Comparison of ENCODE assay signal across 15 cellular contexts in genomic region chr5:177490311-177490991, GRCh38. TPM values are rescaled to one million over a fixed set of nuclear protein-coding genes. Genes with fewer than 3 reads are reported as not detected.
DNase-seq lines count a peak whose midpoint lies in the region; ATAC-seq and TF ChIP-seq lines count a peak whose summit lies in the region.
"Had no signal": no experiment of that assay in that cellular context is flagged by ENCODE, and none has a peak within 500 bp of the region (broad histone marks: within the 10 kb centered on the region; RNA-seq: fewer than 3 reads in every experiment).

No MANE protein-coding gene starts in this region.

- DNase-seq in ascending aorta (ENCODE audit: low spot score in 2 of 2) (no peak), mesendoderm (no peak), iPS-NIHi11 (ENCODE audit: low spot score) (no peak), lower lobe of right lung (no peak)
- DNase-seq: colonic mucosa; DMS79; erythroblast; KBM-7; NCI-H1092 treated with DMSO at 0.1 percent for 48 hours; nucleus accumbens; stimulated activated CD4-positive, alpha-beta T cell treated with anti-CD3 and anti-CD28 coated beads, Interleukin-4, amount 100 ng/mL, for 1 hour; trophoblast cell had no signal

- H3K4me3 ChIP-seq in HUES48 (ENCODE audit: low read depth, low read length) (no peak overlapping the region), ascending aorta (peak overlapping the region in 1 of 2 donors; percentile 92), mesendoderm (ENCODE audit: low read length) (no peak overlapping the region), lower lobe of right lung (no peak overlapping the region)
- H3K4me3 ChIP-seq: colonic mucosa had no signal

- H2BK120ac ChIP-seq in mesendoderm (ENCODE audit: low read depth, low read length) = no peak overlapping the region

- H3K23ac ChIP-seq in mesendoderm (ENCODE audit: low read length) = no peak overlapping the region

- H3K4me2 ChIP-seq in mesendoderm (ENCODE audit: low read length) = no peak overlapping the region

- intact Hi-C loops in ascending aorta (cut with DNase I) (no loop called here), lower lobe of right lung (cut with DNase I) (no loop called here)

- no peak overlapping the region for H3K18ac ChIP-seq in mesendoderm (ENCODE audit: low read length)

- H3K27me3 ChIP-seq in HUES48 (ENCODE audit: control insufficient read depth, insufficient read depth, low read length) (no peaks in the 10 kb centered on the region), ascending aorta (no peaks in the 10 kb centered on the region), mesendoderm (ENCODE audit: insufficient read depth, low read length, poor library complexity) (no peaks in the 10 kb centered on the region), lower lobe of right lung (ENCODE audit: low read depth) (no peaks in the 10 kb centered on the region)
- H3K27me3 ChIP-seq: colonic mucosa had no signal

- H3K36me3 ChIP-seq in HUES48 (ENCODE audit: control insufficient read depth, insufficient read depth, low read length) (peaks cover 72% of the 10 kb centered on the region), ascending aorta (peaks cover 66 to 81% of the 10 kb centered on the region in 2 donors), mesendoderm (ENCODE audit: control insufficient read depth, insufficient read depth, low read length) (peaks cover 20% of the 10 kb centered on the region), lower lobe of right lung (peaks cover 64% of the 10 kb centered on the region)
- H3K36me3 ChIP-seq: colonic mucosa had no signal

- peak in 1 of 3 experiments; percentile 6 for TF ChIP-seq CTCF in ascending aorta (IDR thresholded peaks at IDR 0.05)
- TF ChIP-seq CTCF in lower lobe of right lung (IDR thresholded peaks at IDR 0.05) = no peak

- H3K79me1 ChIP-seq in mesendoderm (ENCODE audit: low read length) = peaks cover 7% of the 10 kb centered on the region

- H4K8ac ChIP-seq in mesendoderm (ENCODE audit: low read depth, low read length) = no peak overlapping the region

- no peak overlapping the region for H2BK5ac ChIP-seq in mesendoderm (ENCODE audit: low read length)

- H3K79me2 ChIP-seq in mesendoderm (ENCODE audit: control insufficient read depth, insufficient read depth, low read length) = no peaks in the 10 kb centered on the region

- ATAC-seq in lower lobe of right lung (no peak), GM21529 (IDR thresholded peaks at IDR 0.05; ENCODE audit: unreplicated experiment) (no peak)

- no peaks in the 10 kb centered on the region for H3K9me3 ChIP-seq in HUES48 (ENCODE audit: control insufficient read depth, insufficient read depth, low read length)
- H3K9me3 ChIP-seq in ascending aorta = no peaks in the 10 kb centered on the region
- H3K9me3 ChIP-seq in lower lobe of right lung = no peaks in the 10 kb centered on the region
- H3K9me3 ChIP-seq: colonic mucosa had no signal

- peaks cover 17% of the 10 kb centered on the region for H3K4me1 ChIP-seq in HUES48 (ENCODE audit: control insufficient read depth, insufficient read depth, low read length)
- H3K4me1 ChIP-seq in ascending aorta = peaks cover 34 to 70% of the 10 kb centered on the region in 2 donors
- peaks cover 7% of the 10 kb centered on the region for H3K4me1 ChIP-seq in mesendoderm (ENCODE audit: control insufficient read depth, low read depth, low read length)
- H3K4me1 ChIP-seq in lower lobe of right lung = peaks cover 24% of the 10 kb centered on the region

- no peak overlapping the region for H4K5ac ChIP-seq in mesendoderm (ENCODE audit: low read length)

- H3K56ac ChIP-seq in mesendoderm (ENCODE audit: low read length) = peak overlapping the region; percentile 76

- H3K27ac ChIP-seq in HUES48 (ENCODE audit: low read depth, low read length) = peak overlapping the region; percentile 7
- H3K27ac ChIP-seq in ascending aorta = peak overlapping the region; percentile 96 to 99
- H3K27ac ChIP-seq in mesendoderm (ENCODE audit: low read depth, low read length) = no peak overlapping the region
- peak overlapping the region; percentile 38 for H3K27ac ChIP-seq in temporal lobe (ENCODE audit: low read depth, low read length)
- no peak overlapping the region for H3K27ac ChIP-seq in lower lobe of right lung
- H3K27ac ChIP-seq: colonic mucosa had no signal

- H3K9ac ChIP-seq in HUES48 (ENCODE audit: low read depth, low read length) (no peak overlapping the region), mesendoderm (ENCODE audit: low read length) (no peak overlapping the region)

- no peak overlapping the region for H2BK15ac ChIP-seq in mesendoderm (replicated peaks; ENCODE audit: low read depth)

- no peak overlapping the region for H3K4ac ChIP-seq in mesendoderm (ENCODE audit: low read depth, low read length)

- no CpG with 5 or more reads among the region's 15 CpGs for WGBS in mesendoderm (ENCODE audit: extremely low coverage, insufficient coverage, low lambda C conversion rate)

- H2AK5ac ChIP-seq in mesendoderm (ENCODE audit: low read length) = no peak overlapping the region

RNA-seq across cellular contexts. Expression of gene PDLIM7, which starts 7.0 kb away (rescaled TPM):
- total RNA-seq in ascending aorta = 1,082 TPM
- 117 TPM for polyA plus RNA-seq in mesendoderm (2013, experiment 1 of 2)
- 119 TPM for polyA plus RNA-seq in mesendoderm (2013, experiment 2 of 2)
- 10.3 TPM for total RNA-seq in temporal lobe
- total RNA-seq in lower lobe of right lung = 47.1 TPM

RNA-seq across cellular contexts. Expression of gene DBN1, which starts 17.0 kb away (rescaled TPM):
- total RNA-seq in ascending aorta (151 TPM), temporal lobe (134 TPM), lower lobe of right lung (23.1 TPM)
- polyA plus RNA-seq in mesendoderm (2013, experiment 1 of 2) = 305 TPM
- polyA plus RNA-seq in mesendoderm (2013, experiment 2 of 2) = 309 TPM

RNA-seq across cellular contexts. Expression of gene DOK3, which starts 19.2 kb away (rescaled TPM):
- total RNA-seq in ascending aorta (0.32 TPM), temporal lobe (3.7 TPM), lower lobe of right lung (76.5 TPM)
- 8.2 TPM for polyA plus RNA-seq in mesendoderm (2013, experiment 1 of 2)
- polyA plus RNA-seq in mesendoderm (2013, experiment 2 of 2) = 7.6 TPM

RNA-seq across cellular contexts. Expression of gene DDX41, which starts 26.3 kb away (rescaled TPM):
- 117 TPM for total RNA-seq in ascending aorta
- polyA plus RNA-seq in mesendoderm (2013, experiment 1 of 2) = 74.4 TPM
- 72.2 TPM for polyA plus RNA-seq in mesendoderm (2013, experiment 2 of 2)
- 79.2 TPM for total RNA-seq in temporal lobe
- 69.4 TPM for total RNA-seq in lower lobe of right lung

RNA-seq across cellular contexts. Expression of gene PRR7, which starts 43.8 kb away (rescaled TPM):
- 18.1 TPM for total RNA-seq in ascending aorta
- 2.6 TPM for polyA plus RNA-seq in mesendoderm (2013, experiment 1 of 2)
- 2.9 TPM for polyA plus RNA-seq in mesendoderm (2013, experiment 2 of 2)
- total RNA-seq in temporal lobe = 8.9 TPM
- 1.7 TPM for total RNA-seq in lower lobe of right lung

Comparison
In these comparisons a context has a peak if more than half of its experiments do, and no peak if none do; other contexts are left out.
1. H3K27ac ChIP-seq: peak in HUES48 (single experiment), ascending aorta (2 of 2) and temporal lobe (single experiment); none in mesendoderm (single experiment) and lower lobe of right lung (single experiment).
2. RNA of gene PDLIM7, which starts 7.0 kb away (total RNA-seq): 1,082 TPM in ascending aorta (single experiment); 47.1 TPM in lower lobe of right lung (single experiment) and 10.3 TPM in temporal lobe (single experiment); every median in the first group is over 10 times any median in the second.
3. RNA of gene DOK3, which starts 19.2 kb away (total RNA-seq): 76.5 TPM in lower lobe of right lung (single experiment); 3.7 TPM in temporal lobe (single experiment) and 0.32 TPM in ascending aorta (single experiment); every median in the first group is over 10 times any median in the second.